Comparison of ENCODE assay signal across 1 cellular context in the genomic region with DNA sequence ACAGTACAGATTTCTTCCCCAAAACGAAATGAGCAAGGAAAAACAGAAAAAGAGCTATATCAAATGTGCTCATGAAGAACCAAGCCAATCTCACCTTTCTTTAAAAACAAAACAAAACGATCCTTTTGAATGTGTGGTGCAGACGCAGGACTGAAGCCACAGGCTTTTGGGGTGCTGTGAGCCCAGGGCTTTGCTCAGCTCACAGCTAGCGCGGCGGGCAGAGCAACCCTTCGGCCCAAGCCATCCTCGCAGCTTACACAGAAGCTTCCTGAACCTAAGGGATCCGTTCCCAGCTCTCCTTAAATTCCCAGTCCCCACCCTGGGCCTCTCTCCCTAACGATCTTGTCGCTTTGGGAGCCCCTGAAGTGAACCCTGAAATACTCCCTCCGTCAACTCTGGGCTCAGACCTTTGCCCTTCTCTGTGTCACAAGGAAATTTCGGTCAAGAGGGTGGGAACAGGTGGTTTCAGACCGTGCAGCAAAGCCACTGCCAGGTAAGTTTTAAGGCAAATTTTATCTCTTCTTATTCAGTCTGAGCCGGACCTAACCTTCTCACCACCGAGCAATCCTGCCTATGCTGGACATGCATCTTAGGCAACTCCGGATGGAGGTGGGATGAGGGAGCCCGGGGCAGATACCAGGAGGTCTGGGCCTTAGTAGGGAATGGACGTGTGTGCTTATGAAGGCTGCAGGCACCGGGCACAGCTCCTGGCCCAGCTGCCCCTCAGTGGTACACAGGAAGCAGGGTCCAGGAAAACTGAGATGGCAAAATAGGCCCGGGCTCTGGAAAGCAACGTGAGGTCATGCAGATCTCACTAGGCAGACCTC.
TF ChIP-seq lines count a peak whose summit lies in the region.

No MANE protein-coding gene starts in this region.

TF ChIP-seq in HCT116, 20 proteins besides CTCF, POLR2A, EP300 and RAD21:
- TF ChIP-seq JUND (IDR thresholded peaks at IDR 0.05) (no peak), EZH2 (IDR thresholded peaks at IDR 0.05) (no peak), CEBPB (IDR thresholded peaks at IDR 0.05; ENCODE audit: low read depth) (no peak), POLR2AphosphoS5 (IDR thresholded peaks at IDR 0.05; ENCODE audit: low read depth, low read length) (no peak), SIN3A (IDR thresholded peaks at IDR 0.05; ENCODE audit: low read depth) (no peak), CBX3 (IDR thresholded peaks at IDR 0.05; ENCODE audit: low read depth) (no peak), EGR1 (IDR thresholded peaks at IDR 0.05; ENCODE audit: low read depth) (no peak), SP1 (IDR thresholded peaks at IDR 0.05; ENCODE audit: low read depth) (no peak), EZH2phosphoT487 (IDR thresholded peaks at IDR 0.05; ENCODE audit: borderline replicate concordance) (no peak), FOSL1 (IDR thresholded peaks at IDR 0.05; ENCODE audit: low read depth) (no peak), ELF1 (IDR thresholded peaks at IDR 0.05; ENCODE audit: borderline replicate concordance, low read depth) (no peak), ZFX (IDR thresholded peaks at IDR 0.05) (no peak), TCF7L2 (IDR thresholded peaks at IDR 0.05; ENCODE audit: borderline replicate concordance, extremely low read depth, insufficient read depth, insufficient read length) (no peak), YY1 (IDR thresholded peaks at IDR 0.05; ENCODE audit: extremely low read depth, insufficient replicate concordance, low read depth, low read length) (no peak), ZNF274 (IDR thresholded peaks at IDR 0.05; ENCODE audit: low read depth, low read length) (no peak)
- TF ChIP-seq, protein P1, sequence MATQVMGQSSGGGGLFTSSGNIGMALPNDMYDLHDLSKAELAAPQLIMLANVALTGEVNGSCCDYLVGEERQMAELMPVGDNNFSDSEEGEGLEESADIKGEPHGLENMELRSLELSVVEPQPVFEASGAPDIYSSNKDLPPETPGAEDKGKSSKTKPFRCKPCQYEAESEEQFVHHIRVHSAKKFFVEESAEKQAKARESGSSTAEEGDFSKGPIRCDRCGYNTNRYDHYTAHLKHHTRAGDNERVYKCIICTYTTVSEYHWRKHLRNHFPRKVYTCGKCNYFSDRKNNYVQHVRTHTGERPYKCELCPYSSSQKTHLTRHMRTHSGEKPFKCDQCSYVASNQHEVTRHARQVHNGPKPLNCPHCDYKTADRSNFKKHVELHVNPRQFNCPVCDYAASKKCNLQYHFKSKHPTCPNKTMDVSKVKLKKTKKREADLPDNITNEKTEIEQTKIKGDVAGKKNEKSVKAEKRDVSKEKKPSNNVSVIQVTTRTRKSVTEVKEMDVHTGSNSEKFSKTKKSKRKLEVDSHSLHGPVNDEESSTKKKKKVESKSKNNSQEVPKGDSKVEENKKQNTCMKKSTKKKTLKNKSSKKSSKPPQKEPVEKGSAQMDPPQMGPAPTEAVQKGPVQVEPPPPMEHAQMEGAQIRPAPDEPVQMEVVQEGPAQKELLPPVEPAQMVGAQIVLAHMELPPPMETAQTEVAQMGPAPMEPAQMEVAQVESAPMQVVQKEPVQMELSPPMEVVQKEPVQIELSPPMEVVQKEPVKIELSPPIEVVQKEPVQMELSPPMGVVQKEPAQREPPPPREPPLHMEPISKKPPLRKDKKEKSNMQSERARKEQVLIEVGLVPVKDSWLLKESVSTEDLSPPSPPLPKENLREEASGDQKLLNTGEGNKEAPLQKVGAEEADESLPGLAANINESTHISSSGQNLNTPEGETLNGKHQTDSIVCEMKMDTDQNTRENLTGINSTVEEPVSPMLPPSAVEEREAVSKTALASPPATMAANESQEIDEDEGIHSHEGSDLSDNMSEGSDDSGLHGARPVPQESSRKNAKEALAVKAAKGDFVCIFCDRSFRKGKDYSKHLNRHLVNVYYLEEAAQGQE (IDR thresholded peaks at IDR 0.05; ENCODE audit: low read depth): no peak
- TF ChIP-seq, protein P2, sequence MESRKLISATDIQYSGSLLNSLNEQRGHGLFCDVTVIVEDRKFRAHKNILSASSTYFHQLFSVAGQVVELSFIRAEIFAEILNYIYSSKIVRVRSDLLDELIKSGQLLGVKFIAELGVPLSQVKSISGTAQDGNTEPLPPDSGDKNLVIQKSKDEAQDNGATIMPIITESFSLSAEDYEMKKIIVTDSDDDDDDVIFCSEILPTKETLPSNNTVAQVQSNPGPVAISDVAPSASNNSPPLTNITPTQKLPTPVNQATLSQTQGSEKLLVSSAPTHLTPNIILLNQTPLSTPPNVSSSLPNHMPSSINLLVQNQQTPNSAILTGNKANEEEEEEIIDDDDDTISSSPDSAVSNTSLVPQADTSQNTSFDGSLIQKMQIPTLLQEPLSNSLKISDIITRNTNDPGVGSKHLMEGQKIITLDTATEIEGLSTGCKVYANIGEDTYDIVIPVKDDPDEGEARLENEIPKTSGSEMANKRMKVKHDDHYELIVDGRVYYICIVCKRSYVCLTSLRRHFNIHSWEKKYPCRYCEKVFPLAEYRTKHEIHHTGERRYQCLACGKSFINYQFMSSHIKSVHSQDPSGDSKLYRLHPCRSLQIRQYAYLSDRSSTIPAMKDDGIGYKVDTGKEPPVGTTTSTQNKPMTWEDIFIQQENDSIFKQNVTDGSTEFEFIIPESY (IDR thresholded peaks at IDR 0.05; ENCODE audit: extremely low read depth, insufficient replicate concordance, low read length): no peak
- TF ChIP-seq, protein P3, sequence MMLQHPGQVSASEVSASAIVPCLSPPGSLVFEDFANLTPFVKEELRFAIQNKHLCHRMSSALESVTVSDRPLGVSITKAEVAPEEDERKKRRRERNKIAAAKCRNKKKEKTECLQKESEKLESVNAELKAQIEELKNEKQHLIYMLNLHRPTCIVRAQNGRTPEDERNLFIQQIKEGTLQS (IDR thresholded peaks at IDR 0.05): no peak
- TF ChIP-seq, protein P4, sequence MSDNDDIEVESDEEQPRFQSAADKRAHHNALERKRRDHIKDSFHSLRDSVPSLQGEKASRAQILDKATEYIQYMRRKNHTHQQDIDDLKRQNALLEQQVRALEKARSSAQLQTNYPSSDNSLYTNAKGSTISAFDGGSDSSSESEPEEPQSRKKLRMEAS (IDR thresholded peaks at IDR 0.05): no peak
